1 cellular context compared by ENCODE assay signal in genomic region chr1:19251305-19252196, GRCh38.
A peak's percentile ranks its signal among the peaks of the same experiment; 100 is the strongest.
TF ChIP-seq lines count a peak whose summit lies in the region.

TSS of gene EMC1 (minus strand) at chr1:19251524. CDS start at chr1:19251509, 15 bp downstream.
TSS of gene MRTO4 (plus strand) at chr1:19251805. CDS start at chr1:19251836, 31 bp downstream.

TF ChIP-seq in HepG2, 621 proteins besides CTCF, POLR2A, EP300 and RAD21 (continued from another document and continues in another):
- TF ChIP-seq, protein P1, sequence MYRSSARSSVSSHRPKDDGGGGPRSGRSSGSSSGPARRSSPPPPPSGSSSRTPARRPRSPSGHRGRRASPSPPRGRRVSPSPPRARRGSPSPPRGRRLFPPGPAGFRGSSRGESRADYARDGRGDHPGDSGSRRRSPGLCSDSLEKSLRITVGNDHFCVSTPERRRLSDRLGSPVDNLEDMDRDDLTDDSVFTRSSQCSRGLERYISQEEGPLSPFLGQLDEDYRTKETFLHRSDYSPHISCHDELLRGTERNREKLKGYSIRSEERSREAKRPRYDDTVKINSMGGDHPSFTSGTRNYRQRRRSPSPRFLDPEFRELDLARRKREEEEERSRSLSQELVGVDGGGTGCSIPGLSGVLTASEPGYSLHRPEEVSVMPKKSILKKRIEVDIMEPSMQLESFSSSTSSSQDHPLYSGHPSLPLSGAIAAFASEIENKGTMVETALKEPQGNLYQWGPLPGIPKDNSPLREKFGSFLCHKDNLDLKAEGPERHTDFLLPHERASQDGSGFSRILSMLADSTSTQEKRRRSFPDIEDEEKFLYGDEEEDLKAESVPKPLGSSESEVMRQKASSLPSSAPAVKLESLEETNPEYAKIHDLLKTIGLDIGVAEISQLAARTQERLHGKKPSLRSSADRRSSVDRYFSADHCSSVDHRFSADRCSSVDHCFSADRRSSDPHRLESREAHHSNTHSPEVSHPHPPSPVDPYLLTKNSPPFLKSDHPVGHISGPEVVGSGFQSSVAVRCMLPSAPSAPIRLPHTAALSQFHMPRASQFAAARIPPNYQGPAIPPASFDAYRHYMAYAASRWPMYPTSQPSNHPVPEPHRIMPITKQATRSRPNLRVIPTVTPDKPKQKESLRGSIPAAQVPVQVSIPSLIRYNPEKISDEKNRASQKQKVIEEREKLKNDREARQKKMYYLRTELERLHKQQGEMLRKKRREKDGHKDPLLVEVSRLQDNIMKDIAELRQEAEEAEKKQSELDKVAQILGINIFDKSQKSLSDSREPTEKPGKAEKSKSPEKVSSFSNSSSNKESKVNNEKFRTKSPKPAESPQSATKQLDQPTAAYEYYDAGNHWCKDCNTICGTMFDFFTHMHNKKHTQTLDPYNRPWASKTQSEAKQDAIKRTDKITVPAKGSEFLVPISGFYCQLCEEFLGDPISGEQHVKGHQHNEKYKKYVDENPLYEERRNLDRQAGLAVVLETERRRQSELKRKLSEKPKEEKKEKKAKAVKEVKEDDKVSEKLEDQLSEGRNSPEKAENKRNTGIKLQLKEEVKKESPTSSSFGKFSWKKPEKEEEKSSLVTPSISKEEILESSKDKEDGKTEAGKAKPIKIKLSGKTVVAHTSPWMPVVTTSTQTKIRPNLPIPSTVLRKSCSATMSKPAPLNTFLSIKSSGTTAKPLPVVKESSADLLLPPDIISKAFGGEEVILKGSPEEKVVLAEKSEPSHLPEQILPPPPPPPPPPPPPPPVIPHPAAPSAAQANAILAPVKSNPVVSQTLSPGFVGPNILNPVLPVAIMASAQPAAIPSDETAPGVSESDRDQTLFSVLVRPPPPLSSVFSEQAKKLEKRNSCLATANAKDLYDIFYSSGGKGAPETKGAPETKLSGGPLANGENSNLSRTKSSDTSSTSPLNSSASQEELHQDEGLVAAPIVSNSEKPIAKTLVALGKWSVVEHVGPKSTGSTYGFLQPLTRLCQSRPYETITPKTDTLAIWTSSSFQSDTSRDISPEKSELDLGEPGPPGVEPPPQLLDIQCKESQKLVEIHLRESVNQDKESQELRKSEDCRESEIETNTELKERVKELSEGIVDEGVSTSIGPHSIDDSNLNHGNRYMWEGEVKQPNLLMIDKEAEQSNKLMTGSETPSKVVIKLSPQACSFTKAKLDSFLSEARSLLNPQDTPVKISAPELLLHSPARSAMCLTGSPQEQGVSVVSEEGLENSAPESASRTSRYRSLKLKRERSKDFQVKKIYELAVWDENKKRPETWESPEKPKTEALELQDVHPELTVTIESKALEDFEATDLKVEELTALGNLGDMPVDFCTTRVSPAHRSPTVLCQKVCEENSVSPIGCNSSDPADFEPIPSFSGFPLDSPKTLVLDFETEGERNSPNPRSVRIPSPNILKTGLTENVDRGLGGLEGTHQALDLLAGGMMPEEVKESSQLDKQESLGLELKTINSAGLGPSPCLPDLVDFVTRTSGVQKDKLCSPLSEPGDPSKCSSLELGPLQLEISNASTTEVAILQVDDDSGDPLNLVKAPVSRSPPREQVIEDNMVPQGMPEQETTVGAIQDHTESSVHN (CRISPR knock-in tag; IDR thresholded peaks at IDR 0.05) = peak; percentile 14; the same call in 1 of the 2 replicates
- TF ChIP-seq KLF6 (CRISPR knock-in tag; IDR thresholded peaks at IDR 0.05) (0 out of 2 replicates have a peak, but pooled peaks have one; percentile 35), MAFF (IDR thresholded peaks at IDR 0.05; ENCODE audit: low read depth, low read length) (no peak), ZNF776 (CRISPR knock-in tag; IDR thresholded peaks at IDR 0.05) (peak; percentile 83), ZKSCAN8 (CRISPR knock-in tag; IDR thresholded peaks at IDR 0.05; ENCODE audit: borderline replicate concordance) (no peak), TAF1 (CRISPR knock-in tag; IDR thresholded peaks at IDR 0.05) (peak; percentile 92), KIAA2018 (CRISPR knock-in tag; IDR thresholded peaks at IDR 0.05; ENCODE audit: borderline replicate concordance) (no peak), IRF2 (CRISPR knock-in tag; IDR thresholded peaks at IDR 0.05) (peak; percentile 74; the same call in 1 of the 2 replicates), PCBP2 (optimal IDR thresholded peaks at IDR 0.05; ENCODE audit: low read depth, low read length, poor library complexity, severe bottlenecking) (no peak), HOXA9 (CRISPR knock-in tag; IDR thresholded peaks at IDR 0.05; ENCODE audit: borderline replicate concordance) (peak; percentile 77; the same call in 1 of the 2 replicates), YY1 (IDR thresholded peaks at IDR 0.05; ENCODE audit: insufficient read depth, insufficient replicate concordance, low read depth, low read length) (peak; percentile 96), ZNF44 (CRISPR knock-in tag; IDR thresholded peaks at IDR 0.05) (peak; percentile 92; the same call in 1 of the 2 replicates), E2F5 (CRISPR knock-in tag; conservative IDR thresholded peaks at IDR 0.05) (peak; percentile 80; the same call in 1 of the 2 replicates), REL (CRISPR knock-in tag; conservative IDR thresholded peaks at IDR 0.05) (peak; percentile 92), NCOA2 (CRISPR knock-in tag; IDR thresholded peaks at IDR 0.05) (peak; percentile 42; the same call in 1 of the 2 replicates), FOXP1 (IDR thresholded peaks at IDR 0.05) (no peak), FOXP1 (CRISPR knock-in tag; IDR thresholded peaks at IDR 0.05) (no peak), RAD51 (IDR thresholded peaks at IDR 0.05; ENCODE audit: borderline replicate concordance) (no peak), RBM22 (optimal IDR thresholded peaks at IDR 0.05; ENCODE audit: low read length) (no peak), ZNF264 (CRISPR knock-in tag; IDR thresholded peaks at IDR 0.05) (peak; percentile 35; the same call in 1 of the 2 replicates), KDM5B (CRISPR knock-in tag; IDR thresholded peaks at IDR 0.05; ENCODE audit: borderline replicate concordance) (peak; percentile 93), MIER3 (CRISPR knock-in tag; IDR thresholded peaks at IDR 0.05; ENCODE audit: borderline replicate concordance) (peak; percentile 50; the same call in 1 of the 2 replicates), ZNF33B (CRISPR knock-in tag; IDR thresholded peaks at IDR 0.05) (peak; percentile 96), ZNF773 (CRISPR knock-in tag; IDR thresholded peaks at IDR 0.05; ENCODE audit: borderline replicate concordance) (no peak)
- TF ChIP-seq, protein P2, sequence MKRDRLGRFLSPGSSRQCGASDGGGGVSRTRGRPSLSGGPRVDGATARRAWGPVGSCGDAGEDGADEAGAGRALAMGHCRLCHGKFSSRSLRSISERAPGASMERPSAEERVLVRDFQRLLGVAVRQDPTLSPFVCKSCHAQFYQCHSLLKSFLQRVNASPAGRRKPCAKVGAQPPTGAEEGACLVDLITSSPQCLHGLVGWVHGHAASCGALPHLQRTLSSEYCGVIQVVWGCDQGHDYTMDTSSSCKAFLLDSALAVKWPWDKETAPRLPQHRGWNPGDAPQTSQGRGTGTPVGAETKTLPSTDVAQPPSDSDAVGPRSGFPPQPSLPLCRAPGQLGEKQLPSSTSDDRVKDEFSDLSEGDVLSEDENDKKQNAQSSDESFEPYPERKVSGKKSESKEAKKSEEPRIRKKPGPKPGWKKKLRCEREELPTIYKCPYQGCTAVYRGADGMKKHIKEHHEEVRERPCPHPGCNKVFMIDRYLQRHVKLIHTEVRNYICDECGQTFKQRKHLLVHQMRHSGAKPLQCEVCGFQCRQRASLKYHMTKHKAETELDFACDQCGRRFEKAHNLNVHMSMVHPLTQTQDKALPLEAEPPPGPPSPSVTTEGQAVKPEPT (CRISPR knock-in tag; IDR thresholded peaks at IDR 0.05; ENCODE audit: low read depth) = peak; percentile 40; the same call in 1 of the 2 replicates
- TF ChIP-seq, protein P3, sequence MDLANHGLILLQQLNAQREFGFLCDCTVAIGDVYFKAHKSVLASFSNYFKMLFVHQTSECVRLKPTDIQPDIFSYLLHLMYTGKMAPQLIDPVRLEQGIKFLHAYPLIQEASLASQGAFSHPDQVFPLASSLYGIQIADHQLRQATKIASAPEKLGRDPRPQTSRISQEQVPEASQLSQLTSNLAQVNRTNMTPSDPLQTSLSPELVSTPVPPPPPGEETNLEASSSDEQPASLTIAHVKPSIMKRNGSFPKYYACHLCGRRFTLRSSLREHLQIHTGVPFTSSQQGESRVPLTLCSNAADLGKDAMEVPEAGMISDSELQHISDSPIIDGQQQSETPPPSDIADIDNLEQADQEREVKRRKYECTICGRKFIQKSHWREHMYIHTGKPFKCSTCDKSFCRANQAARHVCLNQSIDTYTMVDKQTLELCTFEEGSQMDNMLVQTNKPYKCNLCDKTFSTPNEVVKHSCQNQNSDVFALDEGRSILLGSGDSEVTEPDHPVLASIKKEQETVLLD (CRISPR knock-in tag; IDR thresholded peaks at IDR 0.05; ENCODE audit: low read depth) = peak; percentile 77
- TF ChIP-seq, protein P4, sequence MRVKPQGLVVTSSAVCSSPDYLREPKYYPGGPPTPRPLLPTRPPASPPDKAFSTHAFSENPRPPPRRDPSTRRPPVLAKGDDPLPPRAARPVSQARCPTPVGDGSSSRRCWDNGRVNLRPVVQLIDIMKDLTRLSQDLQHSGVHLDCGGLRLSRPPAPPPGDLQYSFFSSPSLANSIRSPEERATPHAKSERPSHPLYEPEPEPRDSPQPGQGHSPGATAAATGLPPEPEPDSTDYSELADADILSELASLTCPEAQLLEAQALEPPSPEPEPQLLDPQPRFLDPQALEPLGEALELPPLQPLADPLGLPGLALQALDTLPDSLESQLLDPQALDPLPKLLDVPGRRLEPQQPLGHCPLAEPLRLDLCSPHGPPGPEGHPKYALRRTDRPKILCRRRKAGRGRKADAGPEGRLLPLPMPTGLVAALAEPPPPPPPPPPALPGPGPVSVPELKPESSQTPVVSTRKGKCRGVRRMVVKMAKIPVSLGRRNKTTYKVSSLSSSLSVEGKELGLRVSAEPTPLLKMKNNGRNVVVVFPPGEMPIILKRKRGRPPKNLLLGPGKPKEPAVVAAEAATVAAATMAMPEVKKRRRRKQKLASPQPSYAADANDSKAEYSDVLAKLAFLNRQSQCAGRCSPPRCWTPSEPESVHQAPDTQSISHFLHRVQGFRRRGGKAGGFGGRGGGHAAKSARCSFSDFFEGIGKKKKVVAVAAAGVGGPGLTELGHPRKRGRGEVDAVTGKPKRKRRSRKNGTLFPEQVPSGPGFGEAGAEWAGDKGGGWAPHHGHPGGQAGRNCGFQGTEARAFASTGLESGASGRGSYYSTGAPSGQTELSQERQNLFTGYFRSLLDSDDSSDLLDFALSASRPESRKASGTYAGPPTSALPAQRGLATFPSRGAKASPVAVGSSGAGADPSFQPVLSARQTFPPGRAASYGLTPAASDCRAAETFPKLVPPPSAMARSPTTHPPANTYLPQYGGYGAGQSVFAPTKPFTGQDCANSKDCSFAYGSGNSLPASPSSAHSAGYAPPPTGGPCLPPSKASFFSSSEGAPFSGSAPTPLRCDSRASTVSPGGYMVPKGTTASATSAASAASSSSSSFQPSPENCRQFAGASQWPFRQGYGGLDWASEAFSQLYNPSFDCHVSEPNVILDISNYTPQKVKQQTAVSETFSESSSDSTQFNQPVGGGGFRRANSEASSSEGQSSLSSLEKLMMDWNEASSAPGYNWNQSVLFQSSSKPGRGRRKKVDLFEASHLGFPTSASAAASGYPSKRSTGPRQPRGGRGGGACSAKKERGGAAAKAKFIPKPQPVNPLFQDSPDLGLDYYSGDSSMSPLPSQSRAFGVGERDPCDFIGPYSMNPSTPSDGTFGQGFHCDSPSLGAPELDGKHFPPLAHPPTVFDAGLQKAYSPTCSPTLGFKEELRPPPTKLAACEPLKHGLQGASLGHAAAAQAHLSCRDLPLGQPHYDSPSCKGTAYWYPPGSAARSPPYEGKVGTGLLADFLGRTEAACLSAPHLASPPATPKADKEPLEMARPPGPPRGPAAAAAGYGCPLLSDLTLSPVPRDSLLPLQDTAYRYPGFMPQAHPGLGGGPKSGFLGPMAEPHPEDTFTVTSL (CRISPR knock-in tag; IDR thresholded peaks at IDR 0.05; ENCODE audit: borderline replicate concordance) = no peak
